Comparison of ENCODE assay signal across 11 cellular contexts in the genomic region with DNA sequence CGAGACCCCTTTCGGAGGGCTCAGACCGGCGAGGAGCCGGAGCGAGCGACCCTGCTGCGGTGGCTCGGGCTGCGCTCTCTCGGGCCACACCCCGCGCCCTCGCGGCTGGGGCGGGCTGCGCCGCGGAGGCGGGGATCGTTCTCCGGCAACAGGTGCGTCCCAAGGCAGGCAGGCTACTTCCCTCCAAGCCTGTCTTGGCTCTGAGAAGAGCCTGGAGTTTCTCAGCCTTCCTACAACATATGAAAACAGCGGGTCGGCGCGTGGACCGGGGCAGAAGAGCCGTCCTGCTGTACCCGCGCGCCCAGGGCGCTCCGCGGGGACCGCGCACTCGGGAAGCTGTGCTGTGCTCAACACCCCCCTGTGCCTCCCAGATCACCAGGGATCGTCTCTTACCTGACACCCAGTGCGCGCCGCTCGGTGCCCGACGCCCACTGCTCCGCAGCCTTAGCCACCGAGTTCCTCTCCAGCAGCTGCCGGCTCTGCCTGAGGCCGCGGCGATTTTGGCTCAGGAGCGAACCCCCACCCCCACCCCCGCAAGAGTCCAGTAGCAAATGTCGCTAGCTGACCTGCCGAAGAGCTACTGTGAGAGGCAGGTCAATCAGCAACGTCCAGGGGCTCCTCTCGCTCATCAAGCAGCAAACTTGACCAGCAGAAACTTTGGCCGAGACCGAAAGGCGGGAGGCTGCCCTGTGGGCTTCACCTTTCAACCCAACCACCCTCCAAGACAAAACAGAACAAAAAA. TPM values are rescaled to one million over a fixed set of nuclear protein-coding genes. Genes with fewer than 3 reads are reported as not detected.
DNase-seq lines count a peak whose midpoint lies in the region; ATAC-seq and FAIRE-seq lines count a peak whose summit lies in the region.
"Had no signal": no experiment of that assay in that cellular context is flagged by ENCODE, and none has a peak within 500 bp of the region (broad histone marks: within the 10 kb centered on the region; RNA-seq: fewer than 3 reads in every experiment).

No MANE protein-coding gene starts in this region.

- peaks cover 81% of the 10 kb centered on the region for H3K27me3 ChIP-seq in iPS-15b (ENCODE audit: control insufficient read depth, insufficient read depth, low read length)
- H3K27me3 ChIP-seq in small intestine (ENCODE audit: control insufficient read depth in 2 of 2, insufficient read depth in 2 of 2, low read length in 2 of 2): peaks cover 7 to 49% of the 10 kb centered on the region in 2 donors

- H3K9me3 Mint-ChIP-seq in activated CD8-positive, alpha-beta memory T cell treated with anti-CD3 and anti-CD28 coated beads, Interleukin-2, amount 10 ng/mL, durations not matched to agents 7 days and 5 days (ENCODE audit: low read depth): no peaks in the 10 kb centered on the region

- peak; percentile 31 for DNase-seq in NCI-H82 (lab: John Stamatoyannopoulos, UW)
- DNase-seq in NCI-H82 treated with DMSO at 0.1 percent for 48 hours (lab: John Stamatoyannopoulos, UW; ENCODE audit: unreplicated experiment): no peak
- DNase-seq in activated CD8-positive, alpha-beta memory T cell treated with anti-CD3 and anti-CD28 coated beads, Interleukin-2, amount 10 ng/mL, durations not matched to agents 7 days and 5 days: no peak
- peak; percentile 41 for DNase-seq in small intestine
- DNase-seq: brain microvascular endothelial cell, left cardiac atrium had no signal

- H3K9me3 ChIP-seq in iPS-15b (ENCODE audit: control insufficient read depth, insufficient read depth, low read length) (no peaks in the 10 kb centered on the region), small intestine (ENCODE audit: control insufficient read depth, low read depth) (no peaks in the 10 kb centered on the region)
- H3K9me3 ChIP-seq: SJSA1 had no signal

- CTCF ChIA-PET in activated CD8-positive, alpha-beta memory T cell treated with anti-CD3 and anti-CD28 coated beads, Interleukin-2, amount 10 ng/mL, durations not matched to agents 7 days and 5 days (lab: Charles Lee): interaction anchor here (0.7 to 0.9 kb wide), 3 partner anchors 19 to 286 kb away, joined by 3 read pairs; no protein-coding TSS in a partner anchor

- no peak for FAIRE-seq in small intestine (lab: Jason Lieb, UNC)

- peaks cover 91% of the 10 kb centered on the region for H3K27me3 Mint-ChIP-seq in activated CD8-positive, alpha-beta memory T cell treated with anti-CD3 and anti-CD28 coated beads, Interleukin-2, amount 10 ng/mL, durations not matched to agents 7 days and 5 days

- peaks cover 8% of the 10 kb centered on the region for H3K36me3 Mint-ChIP-seq in activated CD8-positive, alpha-beta memory T cell treated with anti-CD3 and anti-CD28 coated beads, Interleukin-2, amount 10 ng/mL, durations not matched to agents 7 days and 5 days

- 2 to 6% (median 3%) methylated on average over 55 to 60 of the region's 60 CpGs for WGBS in small intestine, 3 donors

- H3K9ac ChIP-seq in iPS-15b (ENCODE audit: low read depth, low read length): no peak overlapping the region

- peak overlapping the region; percentile 36 for H3K4me3 Mint-ChIP-seq in activated CD8-positive, alpha-beta memory T cell treated with anti-CD3 and anti-CD28 coated beads, Interleukin-2, amount 10 ng/mL, durations not matched to agents 7 days and 5 days

- H3K4me1 ChIP-seq in iPS-15b (ENCODE audit: control insufficient read depth, insufficient read depth, low read length): peaks cover 11% of the 10 kb centered on the region
- H3K4me1 ChIP-seq in small intestine (ENCODE audit: control insufficient read depth in 2 of 2, insufficient read depth in 1 of 2, low read depth in 1 of 2, low read length in 1 of 2): peaks cover 2 to 6% of the 10 kb centered on the region in 2 donors
- H3K4me1 ChIP-seq: SJSA1 had no signal

- H3K4me3 ChIP-seq in iPS-15b (ENCODE audit: low read depth, low read length) (peak overlapping the region; percentile 79), small intestine (ENCODE audit: low read depth in 1 of 2, low read length in 2 of 2) (peak overlapping the region in 1 of 2 donors; percentile 27)
- H3K4me3 ChIP-seq: SJSA1 had no signal

- no peak overlapping the region for H3K27ac ChIP-seq in small intestine (ENCODE audit: low read depth in 1 of 2, low read length in 1 of 2)
- H3K27ac ChIP-seq: brain microvascular endothelial cell, SJSA1 had no signal

- no peak overlapping the region for H3K27ac Mint-ChIP-seq in activated CD8-positive, alpha-beta memory T cell treated with anti-CD3 and anti-CD28 coated beads, Interleukin-2, amount 10 ng/mL, durations not matched to agents 7 days and 5 days

- ATAC-seq in activated CD8-positive, alpha-beta memory T cell treated with anti-CD3 and anti-CD28 coated beads, Interleukin-2, amount 10 ng/mL, durations not matched to agents 7 days and 5 days: peak; percentile 42
- ATAC-seq in GM21526 (IDR thresholded peaks at IDR 0.05; ENCODE audit: low FRiP score, unreplicated experiment) (no peak), GM21381 (IDR thresholded peaks at IDR 0.05; ENCODE audit: unreplicated experiment) (no peak), HG02840 (IDR thresholded peaks at IDR 0.05; ENCODE audit: low FRiP score, unreplicated experiment) (no peak)

- peaks cover 39% of the 10 kb centered on the region for H3K4me1 Mint-ChIP-seq in activated CD8-positive, alpha-beta memory T cell treated with anti-CD3 and anti-CD28 coated beads, Interleukin-2, amount 10 ng/mL, durations not matched to agents 7 days and 5 days

- H3K36me3 ChIP-seq in iPS-15b (ENCODE audit: control insufficient read depth, insufficient read depth, low read length) (no peaks in the 10 kb centered on the region), small intestine (ENCODE audit: control insufficient read depth in 2 of 2, insufficient read depth in 2 of 2, low read length in 2 of 2) (no peaks in the 10 kb centered on the region)
- H3K36me3 ChIP-seq: brain microvascular endothelial cell, SJSA1 had no signal

RNA-seq across cellular contexts. Expression of a gene that starts 3.7 kb away (rescaled TPM):
- total RNA-seq in activated CD8-positive, alpha-beta memory T cell treated with anti-CD3 and anti-CD28 coated beads, Interleukin-2, amount 10 ng/mL, durations not matched to agents 7 days and 5 days: under 1 TPM; 0.18 to 0.94 TPM
- not detected for polyA plus RNA-seq in small intestine
- total RNA-seq: left cardiac atrium, SJSA1 had no signal

Comparison
In these comparisons a context has a peak if more than half of its experiments do, and no peak if none do; other contexts are left out.
1. DNase-seq: peak in NCI-H82 (single experiment) and small intestine (single experiment); none in NCI-H82 treated with DMSO at 0.1 percent for 48 hours (single experiment) and activated CD8-positive, alpha-beta memory T cell treated with anti-CD3 and anti-CD28 coated beads, Interleukin-2, amount 10 ng/mL, durations not matched to agents 7 days and 5 days (single experiment).